Comparison of ENCODE assay signal across 8 cellular contexts in the genomic region with DNA sequence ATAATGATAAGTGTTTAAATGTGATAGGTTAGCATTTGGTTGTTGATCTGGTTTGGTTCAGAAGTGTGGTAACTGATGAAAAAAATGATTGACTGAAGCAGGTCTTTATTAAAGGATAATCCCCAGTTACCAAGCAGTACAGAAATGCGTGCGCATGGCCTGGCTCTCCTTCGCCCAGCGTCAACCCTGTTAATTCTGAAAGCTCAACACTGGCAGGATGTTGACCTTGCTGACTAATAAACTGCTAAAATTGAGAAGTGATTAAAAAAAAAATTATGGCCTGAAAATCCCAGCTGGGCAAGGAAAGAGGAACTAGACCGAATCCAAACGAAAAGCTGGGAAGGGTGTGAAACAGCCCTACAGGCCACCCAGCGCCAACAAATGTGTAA. TPM values are rescaled to one million over a fixed set of nuclear protein-coding genes. Genes with fewer than 3 reads are reported as not detected.
DNase-seq lines count a peak whose midpoint lies in the region; ATAC-seq, FAIRE-seq and TF ChIP-seq lines count a peak whose summit lies in the region.

No MANE protein-coding gene starts in this region.

- peak overlapping the region; percentile 88 for H3K9ac ChIP-seq in astrocyte (ENCODE audit: low read length)

- peak overlapping the region; percentile 93 for H2AFZ ChIP-seq in astrocyte (ENCODE audit: low read depth, low read length)

- H3K4me3 ChIP-seq in A549 (peak overlapping the region; percentile 89), astrocyte (ENCODE audit: insufficient read depth, low read depth, low read length) (peak overlapping the region; percentile 82), kidney epithelial cell (ENCODE audit: low read depth, low read length) (peak overlapping the region; percentile 83), tibial artery (peak overlapping the region; percentile 73 to 79)

- intact Hi-C loops in tibial artery (cut with DNase I; ENCODE audit: low total_unique reads) = no loop called here

- no peaks in the 10 kb centered on the region for H3K36me3 Mint-ChIP-seq in astrocyte (ENCODE audit: low read depth, unreplicated experiment)

- peak overlapping the region; percentile 85 for H3K27ac Mint-ChIP-seq in astrocyte (ENCODE audit: unreplicated experiment)

- CTCF ChIA-PET in A549 (lab: Yijun Ruan, JAX) = interaction anchor here (0.9 to 1.2 kb wide), 5 partner anchors 9 to 103 kb away, joined by 3 to 4 read pairs (median 3); no protein-coding TSS in a partner anchor

- no peak for TF ChIP-seq RAD21 in A549 (conservative IDR thresholded peaks at IDR 0.05 in 1 of 2, IDR thresholded peaks at IDR 0.05 in 1 of 2)

- no peaks in the 10 kb centered on the region for H3K27me3 Mint-ChIP-seq in astrocyte (ENCODE audit: low read depth, unreplicated experiment)

- peak overlapping the region; percentile 80 for H3K4me2 ChIP-seq in A549
- peak overlapping the region; percentile 83 for H3K4me2 ChIP-seq in astrocyte (ENCODE audit: low read length)

- H3K36me3 ChIP-seq in astrocyte (ENCODE audit: insufficient read depth, low read length) = no peaks in the 10 kb centered on the region
- H3K36me3 ChIP-seq in kidney epithelial cell (ENCODE audit: control insufficient read depth, insufficient read depth, low read length) = no peaks in the 10 kb centered on the region
- no peaks in the 10 kb centered on the region for H3K36me3 ChIP-seq in tibial artery

- FAIRE-seq in A549 (lab: Jason Lieb, UNC) = no peak
- peak; percentile 41 for FAIRE-seq in astrocyte (lab: Jason Lieb, UNC)

- H3K79me2 ChIP-seq in astrocyte (ENCODE audit: insufficient read depth, low read length) = peaks cover 37% of the 10 kb centered on the region

- H3K27ac ChIP-seq in A549 = peak overlapping the region; percentile 98 to 99
- peak overlapping the region; percentile 56 for H3K27ac ChIP-seq in astrocyte (ENCODE audit: low read depth, low read length)
- peak overlapping the region; percentile 58 to 66 for H3K27ac ChIP-seq in tibial artery

- no peaks in the 10 kb centered on the region for H3K9me3 Mint-ChIP-seq in astrocyte (ENCODE audit: unreplicated experiment)

- peak overlapping the region; percentile 94 for H3K4me3 Mint-ChIP-seq in astrocyte (ENCODE audit: unreplicated experiment)

- DNase-seq in A549 (ENCODE audit: low read depth in 1 of 2, low spot score in 1 of 2) (no peak), astrocyte (ENCODE audit: low read depth) (no peak), kidney epithelial cell (ENCODE audit: low read depth) (no peak), tibial artery (no peak), RPMI8226 (no peak)
- no peak for DNase-seq in stimulated activated CD4-positive, alpha-beta T cell treated with anti-CD3 and anti-CD28 coated beads, Interleukin-4, amount 100 ng/mL, for 24 hours

- H3K4me1 Mint-ChIP-seq in astrocyte (ENCODE audit: low read depth, unreplicated experiment) = peaks cover 23% of the 10 kb centered on the region

- H3K27me3 ChIP-seq in astrocyte (ENCODE audit: insufficient read depth, low read length) (no peaks in the 10 kb centered on the region), kidney epithelial cell (ENCODE audit: control insufficient read depth, insufficient read depth, low read length) (no peaks in the 10 kb centered on the region), tibial artery (no peaks in the 10 kb centered on the region)

- 15% methylated on average over 7 of the region's 7 CpGs for WGBS in A549 (ENCODE audit: missing lambda C conversion rate)

- H3K4me1 ChIP-seq in A549 (peaks cover 32% of the 10 kb centered on the region), astrocyte (ENCODE audit: insufficient read depth, low read length) (peaks cover 7% of the 10 kb centered on the region), tibial artery (peaks cover 0 to 13% (median 5%) of the 10 kb centered on the region in 4 donors)

- POLR2A ChIA-PET in A549 (lab: Yijun Ruan, JAX) = interaction anchor here (0.6 to 1.1 kb wide), 4 partner anchors 29 to 196 kb away, joined by 3 to 4 read pairs (median 4); no protein-coding TSS in a partner anchor

- ATAC-seq in A549 (peak; percentile 7 to 8; a peak in 5 of 6 replicates), GM18870 (IDR thresholded peaks at IDR 0.05; ENCODE audit: unreplicated experiment) (peak; percentile 54), HG03432 (IDR thresholded peaks at IDR 0.05; ENCODE audit: unreplicated experiment) (peak; percentile 54)

- TF ChIP-seq EP300 in A549 (IDR thresholded peaks at IDR 0.05) = no peak

- TF ChIP-seq POLR2A in A549 (IDR thresholded peaks at IDR 0.05; ENCODE audit: low read length) = no peak

- peaks cover 15% of the 10 kb centered on the region for H3K9me3 ChIP-seq in A549
- no peaks in the 10 kb centered on the region for H3K9me3 ChIP-seq in astrocyte (ENCODE audit: insufficient read depth, low read depth, low read length)
- H3K9me3 ChIP-seq in tibial artery = no peaks in the 10 kb centered on the region

- H4K20me1 ChIP-seq in astrocyte (ENCODE audit: insufficient read depth, low read length) = peaks cover 11% of the 10 kb centered on the region

- no peak for TF ChIP-seq CTCF in A549 (IDR thresholded peaks at IDR 0.05)
- no peak for TF ChIP-seq CTCF in astrocyte (IDR thresholded peaks at IDR 0.05; ENCODE audit: insufficient read depth, low read depth, low read length)
- no peak for TF ChIP-seq CTCF in kidney epithelial cell (IDR thresholded peaks at IDR 0.05; ENCODE audit: insufficient read depth, low read length, poor library complexity, severe bottlenecking)
- TF ChIP-seq CTCF in tibial artery (IDR thresholded peaks at IDR 0.05) = no peak

TF ChIP-seq in A549, 52 proteins besides CTCF, POLR2A, EP300 and RAD21:
- TF ChIP-seq, protein P1, sequence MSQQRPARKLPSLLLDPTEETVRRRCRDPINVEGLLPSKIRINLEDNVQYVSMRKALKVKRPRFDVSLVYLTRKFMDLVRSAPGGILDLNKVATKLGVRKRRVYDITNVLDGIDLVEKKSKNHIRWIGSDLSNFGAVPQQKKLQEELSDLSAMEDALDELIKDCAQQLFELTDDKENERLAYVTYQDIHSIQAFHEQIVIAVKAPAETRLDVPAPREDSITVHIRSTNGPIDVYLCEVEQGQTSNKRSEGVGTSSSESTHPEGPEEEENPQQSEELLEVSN (IDR thresholded peaks at IDR 0.05; ENCODE audit: borderline replicate concordance, low read depth) = 0 out of 2 replicates have a peak, but pooled peaks have one; percentile 9
- TF ChIP-seq, protein P2, sequence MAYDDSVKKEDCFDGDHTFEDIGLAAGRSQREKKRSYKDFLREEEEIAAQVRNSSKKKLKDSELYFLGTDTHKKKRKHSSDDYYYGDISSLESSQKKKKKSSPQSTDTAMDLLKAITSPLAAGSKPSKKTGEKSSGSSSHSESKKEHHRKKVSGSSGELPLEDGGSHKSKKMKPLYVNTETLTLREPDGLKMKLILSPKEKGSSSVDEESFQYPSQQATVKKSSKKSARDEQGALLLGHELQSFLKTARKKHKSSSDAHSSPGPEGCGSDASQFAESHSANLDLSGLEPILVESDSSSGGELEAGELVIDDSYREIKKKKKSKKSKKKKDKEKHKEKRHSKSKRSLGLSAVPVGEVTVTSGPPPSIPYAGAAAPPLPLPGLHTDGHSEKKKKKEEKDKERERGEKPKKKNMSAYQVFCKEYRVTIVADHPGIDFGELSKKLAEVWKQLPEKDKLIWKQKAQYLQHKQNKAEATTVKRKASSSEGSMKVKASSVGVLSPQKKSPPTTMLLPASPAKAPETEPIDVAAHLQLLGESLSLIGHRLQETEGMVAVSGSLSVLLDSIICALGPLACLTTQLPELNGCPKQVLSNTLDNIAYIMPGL (CRISPR knock-in tag; IDR thresholded peaks at IDR 0.05; ENCODE audit: borderline replicate concordance) = no peak
- TF ChIP-seq, protein P3, sequence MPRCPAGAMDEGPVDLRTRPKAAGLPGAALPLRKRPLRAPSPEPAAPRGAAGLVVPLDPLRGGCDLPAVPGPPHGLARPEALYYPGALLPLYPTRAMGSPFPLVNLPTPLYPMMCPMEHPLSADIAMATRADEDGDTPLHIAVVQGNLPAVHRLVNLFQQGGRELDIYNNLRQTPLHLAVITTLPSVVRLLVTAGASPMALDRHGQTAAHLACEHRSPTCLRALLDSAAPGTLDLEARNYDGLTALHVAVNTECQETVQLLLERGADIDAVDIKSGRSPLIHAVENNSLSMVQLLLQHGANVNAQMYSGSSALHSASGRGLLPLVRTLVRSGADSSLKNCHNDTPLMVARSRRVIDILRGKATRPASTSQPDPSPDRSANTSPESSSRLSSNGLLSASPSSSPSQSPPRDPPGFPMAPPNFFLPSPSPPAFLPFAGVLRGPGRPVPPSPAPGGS (IDR thresholded peaks at IDR 0.05) = no peak

RNA-seq across cellular contexts. Expression of a gene that starts 0.8 kb away (rescaled TPM):
- polyA plus RNA-seq in A549 (2011; rRNA removed) = 44.2 and 63.1 TPM in 2 replicates
- 8.4 and 8.8 TPM in 2 replicates for polyA plus RNA-seq in A549 (2012; cell fraction: cytosol; rRNA removed)
- 7.3 and 14.2 TPM in 2 replicates for polyA plus RNA-seq in A549 (2012; cell fraction: nucleus; rRNA removed)
- 21.7 to 25.1 TPM (median 23.6 TPM) in 3 replicates for polyA plus RNA-seq in A549 (2017; fragmentation: RNase III; extraction: RNeasy Plus Mini Kit Qiagen cat#74134 plus additional on column Dnase treatment)
- 12.0 and 14.8 TPM in 2 replicates for polyA minus RNA-seq in A549 (2011; rRNA and poly(A)+ RNA removed)
- 25.3 and 32.7 TPM in 2 replicates for total RNA-seq in astrocyte
- 12.0 TPM in 2 replicates for total RNA-seq in kidney epithelial cell
